Comparison of ENCODE assay signal across 19 cellular contexts in genomic region chr13:66353664-66354063, GRCh38.
DNase-seq lines count a peak whose midpoint lies in the region; ATAC-seq and TF ChIP-seq lines count a peak whose summit lies in the region.
"Had no signal": no experiment of that assay in that cellular context is flagged by ENCODE, and none has a peak within 500 bp of the region (broad histone marks: within the 10 kb centered on the region; RNA-seq: fewer than 3 reads in every experiment).

No MANE protein-coding gene starts in this region.

- DNase-seq in NCI-H748 (lab: John Stamatoyannopoulos, UW; ENCODE audit: unreplicated experiment) (peak; percentile 21), NCI-H748 treated with DMSO at 0.1 percent for 48 hours (lab: John Stamatoyannopoulos, UW) (no peak), NCI-H1105 treated with DMSO at 0.1 percent for 48 hours (lab: John Stamatoyannopoulos, UW) (peak; percentile 29), body of pancreas (peak in 2 of 4 donors; percentile 4 to 14)
- DNase-seq: activated CD4-positive, alpha-beta T cell treated with anti-CD3 and anti-CD28 coated beads, Interleukin-2, amount 10 ng/mL, durations not matched to agents 24 days and 14 days; Calu3; cerebellar nuclear complex; NCI-H524 treated with DMSO at 0.1 percent for 48 hours; spleen; stimulated activated naive CD4-positive, alpha-beta T cell treated with Interleukin-2 at 50 U/mL for 16 hours; upper lobe of right lung had no signal

- H3K4me3 ChIP-seq in body of pancreas (no peak overlapping the region), neuron (ENCODE audit: low read length) (no peak overlapping the region)
- H3K4me3 ChIP-seq: GM23338, spleen, upper lobe of right lung had no signal

- H3K27ac ChIP-seq in body of pancreas = no peak overlapping the region
- H3K27ac ChIP-seq: epithelial cell of prostate, spleen, upper lobe of right lung had no signal

- TF ChIP-seq POLR2A in body of pancreas (IDR thresholded peaks at IDR 0.05) = no peak

- ATAC-seq in body of pancreas (peak; percentile 51), GM18907 (IDR thresholded peaks at IDR 0.05; ENCODE audit: unreplicated experiment) (no peak), HG02884 (IDR thresholded peaks at IDR 0.05; ENCODE audit: unreplicated experiment) (no peak)
- ATAC-seq in activated T-helper 17 cell treated with anti-CD3 and anti-CD28 coated beads, Interleukin-2, amount 50 U/mL, for 72 hours (replicated peaks) = no peak
- ATAC-seq: GM23338, upper lobe of right lung had no signal

- H3K4me1 Mint-ChIP-seq in activated T-helper 17 cell treated with anti-CD3 and anti-CD28 coated beads, Interleukin-2, amount 50 U/mL, for 72 hours = no peaks in the 10 kb centered on the region
- H3K4me1 Mint-ChIP-seq: activated CD4-positive, alpha-beta T cell treated with anti-CD3 and anti-CD28 coated beads, Interleukin-2, amount 10 ng/mL, durations not matched to agents 24 days and 14 days had no signal

- 6 to 7% methylated on average over 2 of the region's 2 CpGs for WGBS in body of pancreas, 2 donors

- peaks cover 9% of the 10 kb centered on the region for H3K9me3 Mint-ChIP-seq in activated T-helper 17 cell treated with anti-CD3 and anti-CD28 coated beads, Interleukin-2, amount 50 U/mL, for 72 hours
- H3K9me3 Mint-ChIP-seq: activated CD4-positive, alpha-beta T cell treated with anti-CD3 and anti-CD28 coated beads, Interleukin-2, amount 10 ng/mL, durations not matched to agents 24 days and 14 days; GM23338; T-helper 2 cell treated with Interferon-gamma antibody and Interleukin-4, amounts not matched to agents 5 μg/mL and 100 μg/mL, for 36 hours had no signal

- H3K27ac Mint-ChIP-seq in activated T-helper 17 cell treated with anti-CD3 and anti-CD28 coated beads, Interleukin-2, amount 50 U/mL, for 72 hours = no peak overlapping the region
- H3K27ac Mint-ChIP-seq: activated CD4-positive, alpha-beta T cell treated with anti-CD3 and anti-CD28 coated beads, Interleukin-2, amount 10 ng/mL, durations not matched to agents 24 days and 14 days; activated naive CD8-positive, alpha-beta T cell; GM23338; T-helper 2 cell treated with Interferon-gamma antibody and Interleukin-4, amounts not matched to agents 5 μg/mL and 100 μg/mL, for 36 hours had no signal

- H3K27me3 Mint-ChIP-seq in activated T-helper 17 cell treated with anti-CD3 and anti-CD28 coated beads, Interleukin-2, amount 50 U/mL, for 72 hours = no peaks in the 10 kb centered on the region
- H3K27me3 Mint-ChIP-seq: activated CD4-positive, alpha-beta T cell treated with anti-CD3 and anti-CD28 coated beads, Interleukin-2, amount 10 ng/mL, durations not matched to agents 24 days and 14 days; activated naive CD8-positive, alpha-beta T cell had no signal

- H3K9me3 ChIP-seq in body of pancreas (no peaks in the 10 kb centered on the region), neuron (ENCODE audit: low read length) (no peaks in the 10 kb centered on the region)
- H3K9me3 ChIP-seq: spleen, upper lobe of right lung had no signal

- peak in 5 of 7 experiments; percentile 15 to 36 (median 18) for TF ChIP-seq CTCF in body of pancreas (IDR thresholded peaks at IDR 0.05)

- H2AFZ ChIP-seq in neuron (ENCODE audit: low read depth, low read length) = peak overlapping the region; percentile 4
- H2AFZ ChIP-seq: GM23338 had no signal

- no peaks in the 10 kb centered on the region for H3K36me3 ChIP-seq in body of pancreas (replicated peaks in 1 of 2; ENCODE audit: insufficient read depth in 1 of 2, low read depth in 2 of 2)
- no peaks in the 10 kb centered on the region for H3K36me3 ChIP-seq in neuron (ENCODE audit: insufficient read depth, low read length)
- H3K36me3 ChIP-seq: spleen, upper lobe of right lung had no signal

- H3K27me3 ChIP-seq in body of pancreas (no peaks in the 10 kb centered on the region), neuron (ENCODE audit: insufficient read depth, low read length) (no peaks in the 10 kb centered on the region)
- H3K27me3 ChIP-seq: spleen, upper lobe of right lung had no signal

- peaks cover 10% of the 10 kb centered on the region for H3K4me1 ChIP-seq in body of pancreas
- H3K4me1 ChIP-seq in neuron (ENCODE audit: insufficient read depth, low read length) = no peaks in the 10 kb centered on the region
- H3K4me1 ChIP-seq: spleen had no signal

- no peaks in the 10 kb centered on the region for H3K36me3 Mint-ChIP-seq in activated T-helper 17 cell treated with anti-CD3 and anti-CD28 coated beads, Interleukin-2, amount 50 U/mL, for 72 hours (ENCODE audit: low read depth)
- H3K36me3 Mint-ChIP-seq: activated naive CD8-positive, alpha-beta T cell had no signal

- intact Hi-C loops in body of pancreas (cut with DNase I) = no loop called here

- no peak overlapping the region for H3K4me3 Mint-ChIP-seq in activated T-helper 17 cell treated with anti-CD3 and anti-CD28 coated beads, Interleukin-2, amount 50 U/mL, for 72 hours
- H3K4me3 Mint-ChIP-seq: activated CD4-positive, alpha-beta T cell treated with anti-CD3 and anti-CD28 coated beads, Interleukin-2, amount 10 ng/mL, durations not matched to agents 24 days and 14 days; activated naive CD8-positive, alpha-beta T cell; GM23338; T-helper 2 cell treated with Interferon-gamma antibody and Interleukin-4, amounts not matched to agents 5 μg/mL and 100 μg/mL, for 36 hours had no signal
